16 cellular contexts compared by ENCODE assay signal in the genomic region with DNA sequence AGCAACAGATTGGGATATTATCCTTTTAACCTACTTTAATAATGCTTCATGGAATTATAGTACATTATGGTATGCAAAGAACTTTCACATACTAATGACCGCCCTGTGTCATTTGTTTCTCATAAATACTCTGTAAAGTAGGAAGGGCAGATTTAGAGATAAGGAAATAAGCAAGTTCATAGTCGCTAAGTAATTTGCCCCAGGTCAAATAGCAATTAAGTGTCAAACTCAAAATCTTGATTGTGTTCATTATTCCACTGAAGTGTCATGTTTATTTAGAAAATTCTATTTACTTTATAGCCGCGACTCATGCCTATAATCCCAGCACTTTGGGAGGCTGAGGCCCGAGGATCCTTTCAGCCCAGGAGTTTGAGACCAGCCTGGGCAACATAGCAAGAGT.
"Had no signal": no experiment of that assay in that cellular context is flagged by ENCODE, and none has a peak within 500 bp of the region (broad histone marks: within the 10 kb centered on the region; RNA-seq: fewer than 3 reads in every experiment).

No MANE protein-coding gene starts in this region.

- H3K4me1 ChIP-seq: psoas muscle, right lobe of liver, uterus had no signal

- H3K9me3 Mint-ChIP-seq: activated naive CD4-positive, alpha-beta T cell treated with anti-CD3 and anti-CD28 coated beads for 36 hours; activated T-helper 17 cell treated with anti-CD3 and anti-CD28 coated beads, Interleukin-2, amount 50 U/mL, for 72 hours; memory B cell; natural killer cell treated with Interleukin-12 subunit alpha and Interleukin-12 subunit beta and Interleukin-15 and Interleukin-18, amount 100 ng/mL, for 72 hours had no signal

- FAIRE-seq: colon, kidney had no signal

- H3K4me3 Mint-ChIP-seq: activated naive CD4-positive, alpha-beta T cell treated with anti-CD3 and anti-CD28 coated beads for 36 hours; activated T-helper 17 cell treated with anti-CD3 and anti-CD28 coated beads, Interleukin-2, amount 50 U/mL, for 72 hours; memory B cell; natural killer cell treated with Interleukin-12 subunit alpha and Interleukin-12 subunit beta and Interleukin-15 and Interleukin-18, amount 100 ng/mL, for 72 hours had no signal

- H3K36me3 Mint-ChIP-seq: natural killer cell treated with Interleukin-12 subunit alpha and Interleukin-12 subunit beta and Interleukin-15 and Interleukin-18, amount 100 ng/mL, for 72 hours had no signal

- H3K4me3 ChIP-seq: cardiac muscle cell, psoas muscle, right lobe of liver, spleen, stomach, uterus had no signal

- ATAC-seq: left ventricle myocardium superior; natural killer cell treated with Interleukin-12 subunit alpha and Interleukin-12 subunit beta and Interleukin-15 and Interleukin-18, amount 100 ng/mL, for 72 hours; psoas muscle had no signal

- H3K9me3 ChIP-seq: psoas muscle, right lobe of liver, spleen, stomach, uterus had no signal

- H3K27me3 Mint-ChIP-seq: activated T-helper 17 cell treated with anti-CD3 and anti-CD28 coated beads, Interleukin-2, amount 50 U/mL, for 72 hours; memory B cell; natural killer cell treated with Interleukin-12 subunit alpha and Interleukin-12 subunit beta and Interleukin-15 and Interleukin-18, amount 100 ng/mL, for 72 hours had no signal

- H3K27ac Mint-ChIP-seq: activated naive CD4-positive, alpha-beta T cell treated with anti-CD3 and anti-CD28 coated beads for 36 hours; activated T-helper 17 cell treated with anti-CD3 and anti-CD28 coated beads, Interleukin-2, amount 50 U/mL, for 72 hours; memory B cell; natural killer cell treated with Interleukin-12 subunit alpha and Interleukin-12 subunit beta and Interleukin-15 and Interleukin-18, amount 100 ng/mL, for 72 hours had no signal

- H3K4me1 Mint-ChIP-seq: activated T-helper 17 cell treated with anti-CD3 and anti-CD28 coated beads, Interleukin-2, amount 50 U/mL, for 72 hours had no signal

- DNase-seq: activated CD4-positive, alpha-beta T cell treated with anti-CD3 and anti-CD28 coated beads, Interleukin-2, amount 50 U/mL, for 48 hours; activated naive CD4-positive, alpha-beta T cell treated with anti-CD3 and anti-CD28 coated beads for 36 hours; kidney; left ventricle myocardium superior; occipital lobe; psoas muscle; right lobe of liver; spleen; stomach; uterus had no signal

- H3K27ac ChIP-seq: cardiac muscle cell, psoas muscle, right lobe of liver, spleen, stomach, uterus, VCaP had no signal
